Comparison of ENCODE assay signal across 24 cellular contexts in genomic region chr1:86976664-86977063, GRCh38.
"Had no signal": no experiment of that assay in that cellular context is flagged by ENCODE, and none has a peak within 500 bp of the region (broad histone marks: within the 10 kb centered on the region; RNA-seq: fewer than 3 reads in every experiment).

No MANE protein-coding gene starts in this region.

- H3K27ac Mint-ChIP-seq: memory B cell; natural killer cell; stimulated activated effector memory CD8-positive, alpha-beta T cell treated with anti-CD3 and anti-CD28 coated beads, Interleukin-12 subunit alpha, Interleukin-12 subunit beta, amount 100 ng/mL, for 72 hours had no signal

- FAIRE-seq: keratinocyte had no signal

- ATAC-seq: esophagus mucosa; gastrocnemius medialis; left ventricle myocardium superior; natural killer cell; stimulated activated effector memory CD8-positive, alpha-beta T cell treated with anti-CD3 and anti-CD28 coated beads, Interleukin-12 subunit alpha, Interleukin-12 subunit beta, amount 100 ng/mL, for 72 hours had no signal

- H3K4me3 ChIP-seq: dorsolateral prefrontal cortex, gastrocnemius medialis, lung, prostate gland, right atrium auricular region, sigmoid colon, stomach, thyroid gland, vagina had no signal

- H3K9me3 Mint-ChIP-seq: memory B cell; natural killer cell; stimulated activated effector memory CD8-positive, alpha-beta T cell treated with anti-CD3 and anti-CD28 coated beads, Interleukin-12 subunit alpha, Interleukin-12 subunit beta, amount 100 ng/mL, for 72 hours had no signal

- H3K27me3 Mint-ChIP-seq: memory B cell had no signal

- H3K4me1 Mint-ChIP-seq: stimulated activated effector memory CD8-positive, alpha-beta T cell treated with anti-CD3 and anti-CD28 coated beads, Interleukin-12 subunit alpha, Interleukin-12 subunit beta, amount 100 ng/mL, for 72 hours had no signal

- H3K27ac ChIP-seq: dorsolateral prefrontal cortex, epithelial cell of prostate, gastrocnemius medialis, prostate gland, right atrium auricular region, sigmoid colon, stomach, thyroid gland, vagina had no signal

- H3K4me3 Mint-ChIP-seq: memory B cell; natural killer cell; stimulated activated effector memory CD8-positive, alpha-beta T cell treated with anti-CD3 and anti-CD28 coated beads, Interleukin-12 subunit alpha, Interleukin-12 subunit beta, amount 100 ng/mL, for 72 hours had no signal

- H3K27me3 ChIP-seq: dorsolateral prefrontal cortex, gastrocnemius medialis, right atrium auricular region, sigmoid colon, stomach, thyroid gland, vagina had no signal

- H3K36me3 Mint-ChIP-seq: natural killer cell; stimulated activated effector memory CD8-positive, alpha-beta T cell treated with anti-CD3 and anti-CD28 coated beads, Interleukin-12 subunit alpha, Interleukin-12 subunit beta, amount 100 ng/mL, for 72 hours had no signal

- H3K9me3 ChIP-seq: gastrocnemius medialis, prostate gland, right atrium auricular region, sigmoid colon, stomach, thyroid gland, vagina had no signal

- DNase-seq: dorsolateral prefrontal cortex; effector CD4-positive, alpha-beta T cell; foreskin fibroblast; gastrocnemius medialis; head of caudate nucleus; left ventricle myocardium superior; natural killer cell; nucleus accumbens; sigmoid colon; stimulated activated CD4-positive, alpha-beta T cell treated with anti-CD3 and anti-CD28 coated beads, Interleukin-2, amount 100 ng/mL, for 24 hours; stimulated activated CD4-positive, alpha-beta T cell treated with anti-CD3 and anti-CD28 coated beads, Interleukin-4, amount 100 ng/mL, for 24 hours; stimulated activated naive CD4-positive, alpha-beta T cell treated with Interleukin-2 at 50 U/mL for 16 hours; stomach; thyroid gland; trophoblast cell had no signal

- H3K36me3 ChIP-seq: gastrocnemius medialis, prostate gland, right atrium auricular region, sigmoid colon, stomach, thyroid gland, vagina had no signal

- H3K4me1 ChIP-seq: prostate gland, right atrium auricular region, stomach, thyroid gland had no signal
